8 cellular contexts compared by ENCODE assay signal in genomic region chrX:68686684-68687045, GRCh38. TPM values are rescaled to one million over a fixed set of nuclear protein-coding genes. Genes with fewer than 3 reads are reported as not detected.
DNase-seq lines count a peak whose midpoint lies in the region; ATAC-seq and TF ChIP-seq lines count a peak whose summit lies in the region.

No MANE protein-coding gene starts in this region.

- peaks cover 12% of the 10 kb centered on the region for H3K27me3 ChIP-seq in osteoblast (ENCODE audit: insufficient read depth, low read length)

- no peak for ATAC-seq in HG03139 (IDR thresholded peaks at IDR 0.05; ENCODE audit: unreplicated experiment)

- H2AFZ ChIP-seq in osteoblast (ENCODE audit: low read length): peak overlapping the region; percentile 51

- H3K27ac ChIP-seq in osteoblast (ENCODE audit: low read depth, low read length): no peak overlapping the region

- H3K4me1 ChIP-seq in osteoblast (ENCODE audit: insufficient read depth, low read length): peaks cover 6% of the 10 kb centered on the region

- no peaks in the 10 kb centered on the region for H3K79me2 ChIP-seq in osteoblast (ENCODE audit: insufficient read depth, low read length)

- TF ChIP-seq CTCF in epithelial cell of esophagus (IDR thresholded peaks at IDR 0.05; ENCODE audit: insufficient read depth, low read depth, low read length, missing control alignments) (no peak), osteoblast (IDR thresholded peaks at IDR 0.05; ENCODE audit: extremely low read depth, low read depth, low read length) (no peak)

- peak overlapping the region; percentile 74 for H3K4me2 ChIP-seq in osteoblast (ENCODE audit: insufficient read depth, low read length)

- H4K20me1 ChIP-seq in osteoblast (ENCODE audit: insufficient read depth, low read length): peaks cover 4% of the 10 kb centered on the region

- DNase-seq in EH (ENCODE audit: low read depth) (peak; percentile 41), OCI-M1 (lab: John Stamatoyannopoulos, UW) (peak; percentile 75), epithelial cell of esophagus (ENCODE audit: low read depth) (peak; percentile 18), osteoblast (ENCODE audit: insufficient read length, low spot score, missing footprints) (no peak), NCI-H128 (lab: John Stamatoyannopoulos, UW; ENCODE audit: unreplicated experiment) (no peak), DMS 273 (lab: John Stamatoyannopoulos, UW; ENCODE audit: unreplicated experiment) (no peak), NCI-H446 (lab: John Stamatoyannopoulos, UW) (no peak)

- no peaks in the 10 kb centered on the region for H3K9me3 ChIP-seq in osteoblast (ENCODE audit: low read depth, low read length)

- H3K36me3 ChIP-seq in osteoblast (ENCODE audit: insufficient read depth, low read length): no peaks in the 10 kb centered on the region

- H3K4me3 ChIP-seq in epithelial cell of esophagus (ENCODE audit: low read length) (no peak overlapping the region), osteoblast (ENCODE audit: insufficient read depth, low read length) (peak overlapping the region; percentile 61)

RNA-seq across cellular contexts. Expression of gene STARD8, which starts 39.2 kb away (rescaled TPM):
- 1.4 and 1.5 TPM in 2 replicates for total RNA-seq in osteoblast

Comparison
In these comparisons a context has a peak if more than half of its experiments do, and no peak if none do; other contexts are left out.
1. DNase-seq: peak in EH (single experiment), OCI-M1 (single experiment) and epithelial cell of esophagus (single experiment); none in osteoblast (single experiment), NCI-H128 (single experiment), DMS 273 (single experiment) and NCI-H446 (0 of 2).